Comparison of ENCODE assay signal across 1 cellular context in genomic region chr22:32532819-32533128, GRCh38.
TF ChIP-seq lines count a peak whose summit lies in the region.

No MANE protein-coding gene starts in this region.

TF ChIP-seq in HepG2, 621 proteins besides CTCF, POLR2A, EP300 and RAD21 (continued from another document):
- no peak for TF ChIP-seq MXD1 (CRISPR knock-in tag; IDR thresholded peaks at IDR 0.05)
- TF ChIP-seq RBFOX2 (IDR thresholded peaks at IDR 0.05; ENCODE audit: low read depth, low read length) = no peak
- TF ChIP-seq POLR2G (IDR thresholded peaks at IDR 0.05; ENCODE audit: low read depth, low read length) = peak; percentile 30; the same call in 1 of the 2 replicates
- no peak for TF ChIP-seq CBFB (CRISPR knock-in tag; IDR thresholded peaks at IDR 0.05)
- TF ChIP-seq, protein P1, sequence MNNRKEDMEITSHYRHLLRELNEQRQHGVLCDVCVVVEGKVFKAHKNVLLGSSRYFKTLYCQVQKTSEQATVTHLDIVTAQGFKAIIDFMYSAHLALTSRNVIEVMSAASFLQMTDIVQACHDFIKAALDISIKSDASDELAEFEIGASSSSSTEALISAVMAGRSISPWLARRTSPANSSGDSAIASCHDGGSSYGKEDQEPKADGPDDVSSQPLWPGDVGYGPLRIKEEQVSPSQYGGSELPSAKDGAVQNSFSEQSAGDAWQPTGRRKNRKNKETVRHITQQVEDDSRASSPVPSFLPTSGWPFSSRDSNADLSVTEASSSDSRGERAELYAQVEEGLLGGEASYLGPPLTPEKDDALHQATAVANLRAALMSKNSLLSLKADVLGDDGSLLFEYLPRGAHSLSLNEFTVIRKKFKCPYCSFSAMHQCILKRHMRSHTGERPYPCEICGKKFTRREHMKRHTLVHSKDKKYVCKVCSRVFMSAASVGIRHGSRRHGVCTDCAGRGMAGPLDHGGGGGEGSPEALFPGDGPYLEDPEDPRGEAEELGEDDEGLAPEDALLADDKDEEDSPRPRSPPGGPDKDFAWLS (CRISPR knock-in tag; IDR thresholded peaks at IDR 0.05; ENCODE audit: borderline replicate concordance) = no peak
- no peak for TF ChIP-seq ZNF354B (CRISPR knock-in tag; IDR thresholded peaks at IDR 0.05)
- TF ChIP-seq ZNF446 (CRISPR knock-in tag; IDR thresholded peaks at IDR 0.05) = no peak; the same call in 1 of the 2 replicates
- no peak for TF ChIP-seq ZEB1 (IDR thresholded peaks at IDR 0.05; ENCODE audit: insufficient replicate concordance, low read depth)
- no peak for TF ChIP-seq RXRB (CRISPR knock-in tag; IDR thresholded peaks at IDR 0.05; ENCODE audit: borderline replicate concordance)
- TF ChIP-seq ZNF773 (CRISPR knock-in tag; IDR thresholded peaks at IDR 0.05; ENCODE audit: borderline replicate concordance) = no peak
- TF ChIP-seq ZNF253 (CRISPR knock-in tag; IDR thresholded peaks at IDR 0.05; ENCODE audit: borderline replicate concordance) = no peak; the same call in 1 of the 2 replicates
- TF ChIP-seq SMAD9 (CRISPR knock-in tag; IDR thresholded peaks at IDR 0.05) = no peak
- no peak for TF ChIP-seq ZNF282 (IDR thresholded peaks at IDR 0.05; ENCODE audit: partially characterized antibody)
- no peak for TF ChIP-seq ZFYVE20 (CRISPR knock-in tag; IDR thresholded peaks at IDR 0.05; ENCODE audit: borderline replicate concordance, low read depth)
- TF ChIP-seq HDAC2 (CRISPR knock-in tag; IDR thresholded peaks at IDR 0.05) = no peak; the same call in 1 of the 2 replicates
